2 cellular contexts compared by ENCODE assay signal in genomic region chr19:50686310-50687032, GRCh38.
TF ChIP-seq lines count a peak whose summit lies in the region.

No MANE protein-coding gene starts in this region.

TF ChIP-seq in HCT116, 20 proteins besides CTCF, POLR2A, EP300 and RAD21 (continued from another document):
- TF ChIP-seq TCF7L2 (IDR thresholded peaks at IDR 0.05; ENCODE audit: borderline replicate concordance, extremely low read depth, insufficient read depth, insufficient read length) = no peak
- TF ChIP-seq EGR1 (IDR thresholded peaks at IDR 0.05; ENCODE audit: low read depth) = no peak
- no peak for TF ChIP-seq ELF1 (IDR thresholded peaks at IDR 0.05; ENCODE audit: borderline replicate concordance, low read depth)
- no peak for TF ChIP-seq REST (IDR thresholded peaks at IDR 0.05; ENCODE audit: low read depth)
- TF ChIP-seq EZH2 (IDR thresholded peaks at IDR 0.05) = no peak
- TF ChIP-seq ZNF274 (IDR thresholded peaks at IDR 0.05; ENCODE audit: low read depth, low read length) = no peak
- TF ChIP-seq ZBTB33 (IDR thresholded peaks at IDR 0.05; ENCODE audit: extremely low read depth, insufficient replicate concordance, low read length) = no peak
- TF ChIP-seq SP1 (IDR thresholded peaks at IDR 0.05; ENCODE audit: low read depth) = no peak
- no peak for TF ChIP-seq CEBPB (IDR thresholded peaks at IDR 0.05; ENCODE audit: low read depth)
- no peak for TF ChIP-seq FOSL1 (IDR thresholded peaks at IDR 0.05; ENCODE audit: low read depth)
- no peak for TF ChIP-seq ZFX (IDR thresholded peaks at IDR 0.05)
- TF ChIP-seq SRF (IDR thresholded peaks at IDR 0.05; ENCODE audit: low read depth) = no peak
- no peak for TF ChIP-seq JUND (IDR thresholded peaks at IDR 0.05)
- no peak for TF ChIP-seq POLR2AphosphoS5 (IDR thresholded peaks at IDR 0.05; ENCODE audit: low read depth, low read length)
TF ChIP-seq in HCT116: peak in this region for 0.

TF ChIP-seq in WTC11, 78 proteins besides CTCF, POLR2A, EP300 and RAD21 (continued from another document):
- no peak for TF ChIP-seq ERG (CRISPR knock-in tag; IDR thresholded peaks at IDR 0.05)
